1 cellular context compared by ENCODE assay signal in the genomic region with DNA sequence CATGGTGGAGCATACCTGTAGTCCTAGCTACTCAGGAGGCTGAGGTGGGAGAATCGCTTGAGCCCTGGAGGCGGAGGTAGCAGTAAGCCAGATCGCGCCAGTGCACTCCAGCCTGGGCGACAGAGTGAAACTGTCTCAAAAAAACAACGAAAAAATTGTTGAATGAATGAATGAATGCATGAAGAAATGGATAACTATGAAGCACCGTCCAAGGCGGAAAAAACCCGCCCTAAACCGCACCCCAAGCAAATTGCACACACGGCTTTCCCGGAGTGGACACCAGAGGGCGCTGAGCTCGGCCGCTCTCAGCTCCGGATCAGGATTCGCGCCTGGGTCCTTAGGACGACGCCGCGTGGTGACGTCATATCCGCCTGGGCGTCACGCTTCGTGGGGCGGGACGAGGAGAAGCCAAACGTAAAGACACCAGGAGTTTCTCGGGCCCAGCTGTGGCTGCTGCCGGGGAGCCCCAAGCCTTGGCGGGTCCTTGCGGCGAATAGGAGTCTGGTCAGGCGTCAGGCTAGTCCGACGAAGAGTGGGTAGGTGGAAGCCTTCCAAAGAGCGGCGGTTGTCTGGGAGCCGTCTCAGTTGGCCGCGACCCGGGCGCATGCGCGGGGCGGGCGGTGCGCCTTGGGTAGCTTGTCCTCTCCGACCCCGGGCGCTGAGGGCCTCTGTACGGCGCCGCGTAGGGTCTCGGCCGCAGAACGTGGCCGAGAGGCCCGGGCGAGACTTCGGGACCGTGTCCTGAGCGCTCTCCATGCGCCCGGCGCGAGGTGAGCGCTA.
TF ChIP-seq lines count a peak whose summit lies in the region.

TSS of gene HTD2 (plus strand) at position 639 of the 780 bp plus-strand sequence. CDS start 11,094 bp downstream, outside the sequence.
TSS of gene RPP14 (plus strand) at position 364 of the 780 bp plus-strand sequence. CDS start 4,085 bp downstream, outside the sequence.

TF ChIP-seq in K562, 482 proteins besides CTCF, POLR2A, EP300 and RAD21 (continued from another document and continues in another):
- TF ChIP-seq, protein P1, sequence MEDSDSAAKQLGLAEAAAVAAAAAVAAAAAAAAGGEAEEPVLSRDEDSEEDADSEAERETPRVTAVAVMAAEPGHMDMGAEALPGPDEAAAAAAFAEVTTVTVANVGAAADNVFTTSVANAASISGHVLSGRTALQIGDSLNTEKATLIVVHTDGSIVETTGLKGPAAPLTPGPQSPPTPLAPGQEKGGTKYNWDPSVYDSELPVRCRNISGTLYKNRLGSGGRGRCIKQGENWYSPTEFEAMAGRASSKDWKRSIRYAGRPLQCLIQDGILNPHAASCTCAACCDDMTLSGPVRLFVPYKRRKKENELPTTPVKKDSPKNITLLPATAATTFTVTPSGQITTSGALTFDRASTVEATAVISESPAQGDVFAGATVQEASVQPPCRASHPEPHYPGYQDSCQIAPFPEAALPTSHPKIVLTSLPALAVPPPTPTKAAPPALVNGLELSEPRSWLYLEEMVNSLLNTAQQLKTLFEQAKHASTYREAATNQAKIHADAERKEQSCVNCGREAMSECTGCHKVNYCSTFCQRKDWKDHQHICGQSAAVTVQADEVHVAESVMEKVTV (CRISPR knock-in tag; IDR thresholded peaks at IDR 0.05): no peak
- TF ChIP-seq MTA1 (IDR thresholded peaks at IDR 0.05; ENCODE audit: borderline replicate concordance) (peak; percentile 94), ATF7 (IDR thresholded peaks at IDR 0.05) (peak; percentile 99), BRF1 (IDR thresholded peaks at IDR 0.05; ENCODE audit: borderline replicate concordance, extremely low read depth, insufficient read length) (no peak), NFRKB (IDR thresholded peaks at IDR 0.05; ENCODE audit: low read depth) (no peak), ZBTB49 (CRISPR knock-in tag; IDR thresholded peaks at IDR 0.05; ENCODE audit: borderline replicate concordance) (no peak), TCF7 (IDR thresholded peaks at IDR 0.05; ENCODE audit: borderline replicate concordance) (0 out of 2 replicates have a peak, but pooled peaks have one; percentile 17), CREB3L1 (IDR thresholded peaks at IDR 0.05; ENCODE audit: borderline replicate concordance, low read depth) (peak; percentile 51; the same call in 1 of the 2 replicates), TRIM24 (IDR thresholded peaks at IDR 0.05) (no peak), ZNF408 (CRISPR knock-in tag; IDR thresholded peaks at IDR 0.05; ENCODE audit: low read depth) (peak; percentile 98; the same call in 1 of the 2 replicates), PHF8 (IDR thresholded peaks at IDR 0.05; ENCODE audit: borderline replicate concordance, low read length) (peak; percentile 76; the same call in 1 of the 2 replicates), NR0B1 (IDR thresholded peaks at IDR 0.05; ENCODE audit: partially characterized antibody) (no peak), SRSF7 (optimal IDR thresholded peaks at IDR 0.05; ENCODE audit: low read depth, low read length) (no peak), ERF (CRISPR knock-in tag; IDR thresholded peaks at IDR 0.05) (no peak), HSF4 (CRISPR knock-in tag; IDR thresholded peaks at IDR 0.05; ENCODE audit: borderline replicate concordance) (no peak), BRD9 (IDR thresholded peaks at IDR 0.05; ENCODE audit: low read depth, partially characterized antibody) (no peak), SMARCA5 (IDR thresholded peaks at IDR 0.05) (no peak), THRAP3 (IDR thresholded peaks at IDR 0.05; ENCODE audit: borderline replicate concordance) (no peak), ZBTB8A (IDR thresholded peaks at IDR 0.05; ENCODE audit: partially characterized antibody) (no peak), ZNF3 (CRISPR knock-in tag; IDR thresholded peaks at IDR 0.05) (no peak), ZBTB2 (IDR thresholded peaks at IDR 0.05) (peak; percentile 93), BRD4 (IDR thresholded peaks at IDR 0.05) (no peak), HEY1 (CRISPR knock-in tag; IDR thresholded peaks at IDR 0.05; ENCODE audit: borderline replicate concordance) (no peak), HOXB6 (CRISPR knock-in tag; IDR thresholded peaks at IDR 0.05; ENCODE audit: borderline replicate concordance) (no peak), CREM (IDR thresholded peaks at IDR 0.05; ENCODE audit: low read depth) (peak; percentile 99), GTF2E2 (tag; IDR thresholded peaks at IDR 0.05) (no peak), RFX7 (CRISPR knock-in tag; IDR thresholded peaks at IDR 0.05) (no peak), TFE3 (CRISPR knock-in tag; IDR thresholded peaks at IDR 0.05) (no peak), PREB (CRISPR knock-in tag; IDR thresholded peaks at IDR 0.05) (no peak), MTF1 (CRISPR knock-in tag; IDR thresholded peaks at IDR 0.05; ENCODE audit: borderline replicate concordance) (no peak), MCM3 (IDR thresholded peaks at IDR 0.05) (no peak), CEBPB (tag; IDR thresholded peaks at IDR 0.05) (no peak)
- TF ChIP-seq, protein P2, sequence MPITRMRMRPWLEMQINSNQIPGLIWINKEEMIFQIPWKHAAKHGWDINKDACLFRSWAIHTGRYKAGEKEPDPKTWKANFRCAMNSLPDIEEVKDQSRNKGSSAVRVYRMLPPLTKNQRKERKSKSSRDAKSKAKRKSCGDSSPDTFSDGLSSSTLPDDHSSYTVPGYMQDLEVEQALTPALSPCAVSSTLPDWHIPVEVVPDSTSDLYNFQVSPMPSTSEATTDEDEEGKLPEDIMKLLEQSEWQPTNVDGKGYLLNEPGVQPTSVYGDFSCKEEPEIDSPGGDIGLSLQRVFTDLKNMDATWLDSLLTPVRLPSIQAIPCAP (CRISPR knock-in tag; IDR thresholded peaks at IDR 0.05; ENCODE audit: borderline replicate concordance): no peak
- TF ChIP-seq, protein P3, sequence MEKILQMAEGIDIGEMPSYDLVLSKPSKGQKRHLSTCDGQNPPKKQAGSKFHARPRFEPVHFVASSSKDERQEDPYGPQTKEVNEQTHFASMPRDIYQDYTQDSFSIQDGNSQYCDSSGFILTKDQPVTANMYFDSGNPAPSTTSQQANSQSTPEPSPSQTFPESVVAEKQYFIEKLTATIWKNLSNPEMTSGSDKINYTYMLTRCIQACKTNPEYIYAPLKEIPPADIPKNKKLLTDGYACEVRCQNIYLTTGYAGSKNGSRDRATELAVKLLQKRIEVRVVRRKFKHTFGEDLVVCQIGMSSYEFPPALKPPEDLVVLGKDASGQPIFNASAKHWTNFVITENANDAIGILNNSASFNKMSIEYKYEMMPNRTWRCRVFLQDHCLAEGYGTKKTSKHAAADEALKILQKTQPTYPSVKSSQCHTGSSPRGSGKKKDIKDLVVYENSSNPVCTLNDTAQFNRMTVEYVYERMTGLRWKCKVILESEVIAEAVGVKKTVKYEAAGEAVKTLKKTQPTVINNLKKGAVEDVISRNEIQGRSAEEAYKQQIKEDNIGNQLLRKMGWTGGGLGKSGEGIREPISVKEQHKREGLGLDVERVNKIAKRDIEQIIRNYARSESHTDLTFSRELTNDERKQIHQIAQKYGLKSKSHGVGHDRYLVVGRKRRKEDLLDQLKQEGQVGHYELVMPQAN (IDR thresholded peaks at IDR 0.05; ENCODE audit: borderline replicate concordance): no peak
- TF ChIP-seq, protein P4, sequence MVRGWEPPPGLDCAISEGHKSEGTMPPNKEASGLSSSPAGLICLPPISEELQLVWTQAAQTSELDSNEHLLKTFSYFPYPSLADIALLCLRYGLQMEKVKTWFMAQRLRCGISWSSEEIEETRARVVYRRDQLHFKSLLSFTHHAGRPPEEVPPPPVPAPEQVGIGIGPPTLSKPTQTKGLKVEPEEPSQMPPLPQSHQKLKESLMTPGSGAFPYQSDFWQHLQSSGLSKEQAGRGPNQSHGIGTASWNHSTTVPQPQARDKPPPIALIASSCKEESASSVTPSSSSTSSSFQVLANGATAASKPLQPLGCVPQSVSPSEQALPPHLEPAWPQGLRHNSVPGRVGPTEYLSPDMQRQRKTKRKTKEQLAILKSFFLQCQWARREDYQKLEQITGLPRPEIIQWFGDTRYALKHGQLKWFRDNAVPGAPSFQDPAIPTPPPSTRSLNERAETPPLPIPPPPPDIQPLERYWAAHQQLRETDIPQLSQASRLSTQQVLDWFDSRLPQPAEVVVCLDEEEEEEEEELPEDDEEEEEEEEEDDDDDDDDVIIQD (CRISPR knock-in tag; IDR thresholded peaks at IDR 0.05): no peak
- TF ChIP-seq, protein P5, sequence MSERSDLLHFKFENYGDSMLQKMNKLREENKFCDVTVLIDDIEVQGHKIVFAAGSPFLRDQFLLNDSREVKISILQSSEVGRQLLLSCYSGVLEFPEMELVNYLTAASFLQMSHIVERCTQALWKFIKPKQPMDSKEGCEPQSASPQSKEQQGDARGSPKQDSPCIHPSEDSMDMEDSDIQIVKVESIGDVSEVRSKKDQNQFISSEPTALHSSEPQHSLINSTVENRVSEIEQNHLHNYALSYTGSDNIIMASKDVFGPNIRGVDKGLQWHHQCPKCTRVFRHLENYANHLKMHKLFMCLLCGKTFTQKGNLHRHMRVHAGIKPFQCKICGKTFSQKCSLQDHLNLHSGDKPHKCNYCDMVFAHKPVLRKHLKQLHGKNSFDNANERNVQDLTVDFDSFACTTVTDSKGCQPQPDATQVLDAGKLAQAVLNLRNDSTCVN (CRISPR knock-in tag; IDR thresholded peaks at IDR 0.05): no peak
- TF ChIP-seq, protein P6, sequence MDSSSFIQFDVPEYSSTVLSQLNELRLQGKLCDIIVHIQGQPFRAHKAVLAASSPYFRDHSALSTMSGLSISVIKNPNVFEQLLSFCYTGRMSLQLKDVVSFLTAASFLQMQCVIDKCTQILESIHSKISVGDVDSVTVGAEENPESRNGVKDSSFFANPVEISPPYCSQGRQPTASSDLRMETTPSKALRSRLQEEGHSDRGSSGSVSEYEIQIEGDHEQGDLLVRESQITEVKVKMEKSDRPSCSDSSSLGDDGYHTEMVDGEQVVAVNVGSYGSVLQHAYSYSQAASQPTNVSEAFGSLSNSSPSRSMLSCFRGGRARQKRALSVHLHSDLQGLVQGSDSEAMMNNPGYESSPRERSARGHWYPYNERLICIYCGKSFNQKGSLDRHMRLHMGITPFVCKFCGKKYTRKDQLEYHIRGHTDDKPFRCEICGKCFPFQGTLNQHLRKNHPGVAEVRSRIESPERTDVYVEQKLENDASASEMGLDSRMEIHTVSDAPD (CRISPR knock-in tag; IDR thresholded peaks at IDR 0.05): no peak
